29 cellular contexts compared by ENCODE assay signal in the genomic region with DNA sequence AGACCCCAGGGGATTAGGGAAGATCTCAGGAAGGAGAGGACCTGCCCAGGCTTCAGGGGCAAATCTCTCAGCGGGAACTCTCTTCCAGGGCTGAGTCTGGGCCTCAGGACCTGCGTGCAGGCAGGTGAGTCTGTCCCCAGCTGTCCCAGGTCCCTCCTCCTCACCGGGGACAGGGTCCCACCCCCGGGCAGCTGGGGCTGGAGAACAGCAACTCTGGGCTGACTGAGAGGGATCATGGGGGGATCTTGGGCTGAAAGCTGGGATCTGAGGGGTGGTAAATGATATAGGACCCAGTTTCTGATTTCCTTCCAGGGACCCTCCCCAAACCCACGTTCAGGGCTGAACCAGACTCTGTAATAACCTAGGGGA. TPM values are rescaled to one million over a fixed set of nuclear protein-coding genes. Genes with fewer than 3 reads are reported as not detected.
"Had no signal": no experiment of that assay in that cellular context is flagged by ENCODE, and none has a peak within 500 bp of the region (broad histone marks: within the 10 kb centered on the region; RNA-seq: fewer than 3 reads in every experiment).

No MANE protein-coding gene starts in this region.

- H3K9ac ChIP-seq: parathyroid adenoma had no signal

- H3K27ac Mint-ChIP-seq: endodermal cell had no signal

- H3K4me1 ChIP-seq: left ventricle myocardium inferior, lower lobe of right lung, parathyroid adenoma, prostate gland, right atrium auricular region, suprapubic skin, transverse colon, upper lobe of right lung, uterus had no signal

- DNase-seq: effector CD8-positive, alpha-beta T cell; endodermal cell; foreskin fibroblast; glutamatergic neuron; heart right ventricle; hippocampal formation; kidney glomerular epithelial cell; left colon; left ventricle myocardium inferior; lower lobe of right lung; naive thymus-derived CD8-positive, alpha-beta T cell; stimulated activated CD4-positive, alpha-beta T cell treated with anti-CD3 and anti-CD28 coated beads, Interleukin-2, amount 100 ng/mL, for 24 hours; stimulated activated CD4-positive, alpha-beta T cell treated with anti-CD3 and anti-CD28 coated beads, Interleukin-4, amount 100 ng/mL, for 24 hours; stimulated activated naive CD4-positive, alpha-beta T cell; stimulated activated naive CD8-positive, alpha-beta T cell treated with anti-CD3 and anti-CD28 coated beads, Interleukin-15, amount 100 ng/mL, for 72 hours; transverse colon; upper lobe of right lung; uterus had no signal

- ATAC-seq: esophagus mucosa; left colon; naive thymus-derived CD8-positive, alpha-beta T cell; sciatic nerve; stimulated activated naive CD8-positive, alpha-beta T cell treated with anti-CD3 and anti-CD28 coated beads, Interleukin-15, amount 100 ng/mL, for 72 hours had no signal

- H3K4me1 Mint-ChIP-seq: endodermal cell; neural crest cell; stimulated activated naive CD8-positive, alpha-beta T cell treated with anti-CD3 and anti-CD28 coated beads, Interleukin-15, amount 100 ng/mL, for 72 hours had no signal

- H3K79me2 ChIP-seq: parathyroid adenoma had no signal

- H3K4me3 ChIP-seq: heart right ventricle, left ventricle myocardium inferior, lower lobe of right lung, prostate gland, right atrium auricular region, smooth muscle cell, suprapubic skin, transverse colon, upper lobe of right lung, uterus had no signal

- H2AFZ ChIP-seq: parathyroid adenoma had no signal

- H3K4me3 Mint-ChIP-seq: endodermal cell; neural crest cell; stimulated activated naive CD8-positive, alpha-beta T cell treated with anti-CD3 and anti-CD28 coated beads, Interleukin-15, amount 100 ng/mL, for 72 hours had no signal

- H3K27me3 ChIP-seq: right atrium auricular region, transverse colon, upper lobe of right lung, uterus had no signal

- H3K4me2 ChIP-seq: smooth muscle cell had no signal

- H3K27ac ChIP-seq: epithelial cell of prostate, left ventricle myocardium inferior, lower lobe of right lung, neutrophil, parathyroid adenoma, prostate gland, right atrium auricular region, suprapubic skin, transverse colon, upper lobe of right lung, uterus had no signal

RNA-seq across cellular contexts. Expression of a gene that starts 14.3 kb away (rescaled TPM):
- total RNA-seq: endodermal cell; myocyte; naive thymus-derived CD8-positive, alpha-beta T cell; neural crest cell; smooth muscle cell; suprapubic skin had no signal
- polyA plus RNA-seq: smooth muscle cell had no signal

RNA-seq across cellular contexts. Expression of a gene that starts 22.5 kb away (rescaled TPM):
- total RNA-seq: endodermal cell, myocyte, neural crest cell, smooth muscle cell, suprapubic skin had no signal
- polyA plus RNA-seq: smooth muscle cell had no signal

RNA-seq across cellular contexts. Expression of a gene that starts 34.2 kb away (rescaled TPM):
- total RNA-seq: endodermal cell, esophagus mucosa, myocyte, neural crest cell, smooth muscle cell had no signal
- polyA plus RNA-seq: smooth muscle cell had no signal

RNA-seq across cellular contexts. Expression of a gene that starts 55.0 kb away (rescaled TPM):
- total RNA-seq: endodermal cell, myocyte, neural crest cell, smooth muscle cell had no signal
- polyA plus RNA-seq: naive thymus-derived CD8-positive, alpha-beta T cell; smooth muscle cell had no signal
